ENCODE assay signal across 10 cellular contexts in the genomic region with DNA sequence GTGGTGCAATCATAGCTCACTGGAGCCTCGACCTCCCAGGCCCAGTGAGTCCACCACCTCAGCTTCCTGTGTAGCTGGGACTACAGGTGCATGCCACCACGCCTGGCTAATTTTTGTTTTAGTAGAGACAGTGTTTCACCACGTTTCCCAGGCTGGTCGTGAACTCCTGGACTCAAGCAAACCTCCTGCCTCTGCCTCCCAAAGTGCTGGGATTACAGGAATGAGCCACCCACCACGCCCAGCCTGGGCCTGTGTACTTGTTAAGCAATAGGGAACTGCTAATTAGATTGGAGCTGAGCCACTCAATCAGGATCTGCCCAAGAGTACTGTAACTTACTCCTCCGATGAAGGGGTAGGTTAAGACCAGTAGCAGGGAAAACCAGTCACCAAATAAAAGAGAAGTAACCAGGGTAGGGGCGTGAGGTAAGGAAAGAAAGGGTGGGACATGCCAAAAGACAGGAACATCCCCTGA. TPM values are rescaled to one million over a fixed set of nuclear protein-coding genes. Genes with fewer than 3 reads are reported as not detected.
DNase-seq lines count a peak whose midpoint lies in the region; ATAC-seq and TF ChIP-seq lines count a peak whose summit lies in the region.
"Had no signal": no experiment of that assay in that cellular context is flagged by ENCODE, and none has a peak within 500 bp of the region (broad histone marks: within the 10 kb centered on the region; RNA-seq: fewer than 3 reads in every experiment).

No MANE protein-coding gene starts in this region.

- no peaks in the 10 kb centered on the region for H3K27me3 ChIP-seq in cardiac muscle cell
- H3K27me3 ChIP-seq in Panc1 (ENCODE audit: control insufficient read depth, insufficient read depth, low read length), result no peaks in the 10 kb centered on the region
- H3K27me3 ChIP-seq in suprapubic skin, result no peaks in the 10 kb centered on the region

- POLR2A ChIA-PET in Panc1 (lab: Charles Lee), result interaction anchor here (0.6 kb wide), 1 partner anchor 1046 kb away, joined by 3 read pairs; no protein-coding TSS in a partner anchor

- H3K36me3 ChIP-seq in cardiac muscle cell (peaks cover 8% of the 10 kb centered on the region), Panc1 (ENCODE audit: control insufficient read depth, insufficient read depth, low read length) (peaks cover 2% of the 10 kb centered on the region; the same call in 1 of the 2 replicates), suprapubic skin (peaks cover 15% of the 10 kb centered on the region)

- in situ Hi-C loops in Panc1 (cut with HindIII; ENCODE audit: low pct_unique_long_range_greater_than_20kb, low sequenced_read_pairs), result no loop called here

- DNase-seq in cardiac muscle cell (ENCODE audit: low read depth in 1 of 2, low spot score in 1 of 2), result no peak
- no peak for DNase-seq in Right ventricle myocardium superior
- no peak for DNase-seq in Panc1 (ENCODE audit: low read depth, low spot score)
- DNase-seq in suprapubic skin (ENCODE audit: low spot score in 2 of 2), result no peak
- DNase-seq in kidney glomerular epithelial cell (lab: John Stamatoyannopoulos, UW), result no peak
- no peak for DNase-seq in COLO668 (lab: John Stamatoyannopoulos, UW; ENCODE audit: unreplicated experiment)
- DNase-seq: NCI-H2081 had no signal

- H3K4me3 ChIP-seq in cardiac muscle cell (no peak overlapping the region), Panc1 (ENCODE audit: low read depth in 2 of 2, low read length in 2 of 2) (peak overlapping the region; percentile 76 to 85), suprapubic skin (peak overlapping the region; percentile 79)

- no peak for TF ChIP-seq POLR2A in suprapubic skin (IDR thresholded peaks at IDR 0.05)

- BruUV-seq in Panc1 (replicated peaks; lab: Mats Ljungman, UMichigan), result no TSS peak

- TF ChIP-seq CTCF in cardiac muscle cell (IDR thresholded peaks at IDR 0.05; ENCODE audit: low read depth, low read length), result no peak
- TF ChIP-seq CTCF in Panc1 (IDR thresholded peaks at IDR 0.05), result no peak
- no peak for TF ChIP-seq CTCF in suprapubic skin (IDR thresholded peaks at IDR 0.05)

- H3K27ac ChIP-seq in cardiac muscle cell (peak overlapping the region; percentile 72), Panc1 (ENCODE audit: low read length) (peak overlapping the region; percentile 86), suprapubic skin (peak overlapping the region; percentile 10)

- intact Hi-C loops in Right ventricle myocardium superior (cut with DNase I) (no loop called here), Panc1 (cut with micrococcal nuclease; ENCODE audit: unreplicated experiment) (no loop called here)

- CTCF ChIA-PET in Panc1 (lab: Charles Lee), result no interaction called here

- H3K4me1 ChIP-seq in cardiac muscle cell (ENCODE audit: low read depth) (peaks cover 10% of the 10 kb centered on the region), Panc1 (ENCODE audit: control insufficient read depth, insufficient read depth, low read length) (peaks cover 20% of the 10 kb centered on the region), suprapubic skin (peaks cover 51% of the 10 kb centered on the region)

- 22% methylated on average over 5 of the region's 7 CpGs for WGBS in suprapubic skin

- ATAC-seq in Right ventricle myocardium superior (ENCODE audit: poor library complexity) (no peak), Panc1 (no peak), esophagus mucosa (peak; percentile 27), HG02763 (IDR thresholded peaks at IDR 0.05; ENCODE audit: unreplicated experiment) (no peak)

- no peak for TF ChIP-seq EP300 in suprapubic skin (IDR thresholded peaks at IDR 0.05)

- H3K9me3 ChIP-seq in cardiac muscle cell (ENCODE audit: low read depth) (no peaks in the 10 kb centered on the region), Panc1 (ENCODE audit: control insufficient read depth, insufficient read depth, low read depth, low read length) (no peaks in the 10 kb centered on the region), suprapubic skin (no peaks in the 10 kb centered on the region)

RNA-seq across cellular contexts. Expression of gene DDX39A, which starts 2.4 kb away (rescaled TPM):
- 49.9 and 73.3 TPM in 2 replicates for total RNA-seq in cardiac muscle cell
- 77.0 and 87.7 TPM in 2 replicates for polyA plus RNA-seq in cardiac muscle cell
- total RNA-seq in Right ventricle myocardium superior, result 29.1 TPM
- 117 TPM for total RNA-seq in Panc1 (2021; ENCODE audit: unreplicated experiment)
- 96.9 TPM for polyA plus RNA-seq in Panc1 (2012; ENCODE audit: insufficient read length)
- total RNA-seq in esophagus mucosa, result 59.6 TPM
- 100 to 1,000 TPM in 3 of 4 donors, 10 to 100 TPM in 1; 80.9 to 149 (median 111) TPM for total RNA-seq in suprapubic skin

RNA-seq across cellular contexts. Expression of gene PKN1, which starts 16.3 kb away (rescaled TPM):
- total RNA-seq in cardiac muscle cell, result 123 and 147 TPM in 2 replicates
- 109 and 132 TPM in 2 replicates for polyA plus RNA-seq in cardiac muscle cell
- total RNA-seq in Right ventricle myocardium superior, result 129 TPM
- 205 TPM for total RNA-seq in Panc1 (2021; ENCODE audit: unreplicated experiment)
- 226 TPM for polyA plus RNA-seq in Panc1 (2012; ENCODE audit: insufficient read length)
- 10.5 TPM for total RNA-seq in esophagus mucosa
- 10 to 100 TPM in 3 of 4 donors, 1 to 10 TPM in 1; 8.6 to 21.2 (median 14.9) TPM for total RNA-seq in suprapubic skin

RNA-seq across cellular contexts. Expression of gene ADGRE5, which starts 35.5 kb away (rescaled TPM):
- 2.2 and 7.1 TPM in 2 replicates for total RNA-seq in cardiac muscle cell
- 4.6 and 5.0 TPM in 2 replicates for polyA plus RNA-seq in cardiac muscle cell
- 32.9 TPM for total RNA-seq in Right ventricle myocardium superior
- total RNA-seq in Panc1 (2021; ENCODE audit: unreplicated experiment), result 109 TPM
- polyA plus RNA-seq in Panc1 (2012; ENCODE audit: insufficient read length), result 128 TPM
- 4.8 TPM for total RNA-seq in esophagus mucosa
- 10 to 100 TPM in 3 of 4 donors, 1 to 10 TPM in 1; 5.1 to 24.2 (median 11.5) TPM for total RNA-seq in suprapubic skin

RNA-seq across cellular contexts. Expression of gene PTGER1, which starts 58.4 kb away (rescaled TPM):
- total RNA-seq in cardiac muscle cell (0.42 TPM in 1 of 2 replicates, not detected in the other), Right ventricle myocardium superior (not detected), Panc1 (2021; ENCODE audit: unreplicated experiment) (2.2 TPM), esophagus mucosa (0.44 TPM), suprapubic skin (under 1 TPM in 1 of 4 donors, not detected in 3; 0.47 TPM)
- 0.36 and 0.75 TPM in 2 replicates for polyA plus RNA-seq in cardiac muscle cell
- 3.2 TPM for polyA plus RNA-seq in Panc1 (2012; ENCODE audit: insufficient read length)
- total RNA-seq: H4 had no signal

Comparison
In these comparisons a context has a peak if more than half of its experiments do, and no peak if none do; other contexts are left out.
1. H3K27ac ChIP-seq: peak in every context shown above with its lines; median percentile 86 in Panc1; 72 in cardiac muscle cell; 10 in suprapubic skin.